1 cellular context compared by ENCODE assay signal in the genomic region with DNA sequence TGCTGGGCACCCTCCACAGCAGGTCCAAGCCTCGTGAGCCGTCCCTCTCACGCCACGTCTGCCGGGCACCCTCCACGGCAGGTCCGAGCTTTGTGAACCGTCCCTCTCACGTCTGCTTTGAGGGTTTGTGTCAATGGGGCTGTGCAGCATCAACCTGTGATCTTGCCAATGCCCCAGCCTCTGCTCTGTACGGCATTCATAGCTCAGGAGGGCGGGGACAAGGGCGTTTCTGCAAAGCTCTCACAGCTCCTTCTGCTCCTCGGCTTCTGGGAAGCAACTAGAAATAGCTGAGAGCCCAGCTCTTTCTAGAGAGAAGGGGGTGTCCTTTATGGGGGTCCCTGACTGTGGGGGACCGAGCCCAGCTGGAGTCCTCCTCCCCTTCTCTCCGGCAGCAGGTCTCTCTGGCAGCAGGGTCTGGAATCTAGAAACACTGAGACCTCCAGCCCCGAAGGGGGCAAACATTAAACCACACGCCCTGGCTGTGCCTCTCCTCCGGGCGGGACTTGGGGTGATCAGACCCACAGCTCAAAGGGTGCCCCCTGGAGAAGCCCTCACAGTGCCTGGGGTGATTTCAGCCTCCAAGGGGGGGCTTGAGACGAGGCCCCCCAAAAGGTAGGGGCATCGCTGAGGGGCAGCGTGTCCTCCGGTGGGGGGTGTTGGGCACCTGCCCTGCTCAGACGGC.
TF ChIP-seq lines count a peak whose summit lies in the region.

No MANE protein-coding gene starts in this region.

TF ChIP-seq in H1, 55 proteins besides CTCF, POLR2A, EP300 and RAD21 (continued from another document):
- TF ChIP-seq, protein P1, sequence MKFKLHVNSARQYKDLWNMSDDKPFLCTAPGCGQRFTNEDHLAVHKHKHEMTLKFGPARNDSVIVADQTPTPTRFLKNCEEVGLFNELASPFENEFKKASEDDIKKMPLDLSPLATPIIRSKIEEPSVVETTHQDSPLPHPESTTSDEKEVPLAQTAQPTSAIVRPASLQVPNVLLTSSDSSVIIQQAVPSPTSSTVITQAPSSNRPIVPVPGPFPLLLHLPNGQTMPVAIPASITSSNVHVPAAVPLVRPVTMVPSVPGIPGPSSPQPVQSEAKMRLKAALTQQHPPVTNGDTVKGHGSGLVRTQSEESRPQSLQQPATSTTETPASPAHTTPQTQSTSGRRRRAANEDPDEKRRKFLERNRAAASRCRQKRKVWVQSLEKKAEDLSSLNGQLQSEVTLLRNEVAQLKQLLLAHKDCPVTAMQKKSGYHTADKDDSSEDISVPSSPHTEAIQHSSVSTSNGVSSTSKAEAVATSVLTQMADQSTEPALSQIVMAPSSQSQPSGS (IDR thresholded peaks at IDR 0.05; ENCODE audit: low read length) = no peak
- TF ChIP-seq SP4 (IDR thresholded peaks at IDR 0.05; ENCODE audit: low read length) (no peak), RFX5 (IDR thresholded peaks at IDR 0.05; ENCODE audit: borderline replicate concordance, low read depth, low read length) (no peak), NANOG (IDR thresholded peaks at IDR 0.05; ENCODE audit: insufficient read depth, low read depth, low read length, poor library complexity, severe bottlenecking) (no peak), SRF (IDR thresholded peaks at IDR 0.05; ENCODE audit: low read depth, low read length) (no peak), FOSL1 (IDR thresholded peaks at IDR 0.05; ENCODE audit: insufficient read depth, low read depth, low read length) (no peak), KDM5A (IDR thresholded peaks at IDR 0.05; ENCODE audit: low read length) (no peak), CBX5 (IDR thresholded peaks at IDR 0.05; ENCODE audit: low read depth, low read length) (no peak), MAFK (IDR thresholded peaks at IDR 0.05; ENCODE audit: low read depth, low read length) (no peak), SIX5 (IDR thresholded peaks at IDR 0.05; ENCODE audit: low read depth, low read length) (no peak), RBBP5 (IDR thresholded peaks at IDR 0.05; ENCODE audit: borderline replicate concordance, low read depth, low read length) (no peak), EZH2 (IDR thresholded peaks at IDR 0.05; ENCODE audit: low read depth, low read length, severe bottlenecking) (no peak), NRF1 (IDR thresholded peaks at IDR 0.05; ENCODE audit: low read depth, low read length) (no peak), SAP30 (IDR thresholded peaks at IDR 0.05; ENCODE audit: insufficient read depth, insufficient replicate concordance, low read length) (no peak)
- TF ChIP-seq, protein P2, sequence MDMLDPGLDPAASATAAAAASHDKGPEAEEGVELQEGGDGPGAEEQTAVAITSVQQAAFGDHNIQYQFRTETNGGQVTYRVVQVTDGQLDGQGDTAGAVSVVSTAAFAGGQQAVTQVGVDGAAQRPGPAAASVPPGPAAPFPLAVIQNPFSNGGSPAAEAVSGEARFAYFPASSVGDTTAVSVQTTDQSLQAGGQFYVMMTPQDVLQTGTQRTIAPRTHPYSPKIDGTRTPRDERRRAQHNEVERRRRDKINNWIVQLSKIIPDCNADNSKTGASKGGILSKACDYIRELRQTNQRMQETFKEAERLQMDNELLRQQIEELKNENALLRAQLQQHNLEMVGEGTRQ (IDR thresholded peaks at IDR 0.05; ENCODE audit: low read length) = no peak
- TF ChIP-seq, protein P3, sequence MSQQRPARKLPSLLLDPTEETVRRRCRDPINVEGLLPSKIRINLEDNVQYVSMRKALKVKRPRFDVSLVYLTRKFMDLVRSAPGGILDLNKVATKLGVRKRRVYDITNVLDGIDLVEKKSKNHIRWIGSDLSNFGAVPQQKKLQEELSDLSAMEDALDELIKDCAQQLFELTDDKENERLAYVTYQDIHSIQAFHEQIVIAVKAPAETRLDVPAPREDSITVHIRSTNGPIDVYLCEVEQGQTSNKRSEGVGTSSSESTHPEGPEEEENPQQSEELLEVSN (IDR thresholded peaks at IDR 0.05) = no peak
